1 cellular context compared by ENCODE assay signal in genomic region chr19:12847159-12848139, GRCh38.
TF ChIP-seq lines count a peak whose summit lies in the region.

No MANE protein-coding gene starts in this region.

TF ChIP-seq in HEK293, 187 proteins besides CTCF, POLR2A, EP300 and RAD21 (continued from another document and continues in another):
- no peak for TF ChIP-seq INSM2 (tag by site-specific recombination; IDR thresholded peaks at IDR 0.05)
- no peak for TF ChIP-seq ZNF664 (tag by site-specific recombination; IDR thresholded peaks at IDR 0.05)
- no peak for TF ChIP-seq ZNF544 (tag by site-specific recombination; IDR thresholded peaks at IDR 0.05)
- TF ChIP-seq ZNF629 (tag by site-specific recombination; IDR thresholded peaks at IDR 0.05), result peak; percentile 58; the same call in 1 of the 2 replicates
- TF ChIP-seq HOXC10 (CRISPR knock-in tag; IDR thresholded peaks at IDR 0.05), result no peak
- TF ChIP-seq ZBTB20 (tag by site-specific recombination; IDR thresholded peaks at IDR 0.05), result no peak
- TF ChIP-seq ZNF558 (tag by site-specific recombination; IDR thresholded peaks at IDR 0.05), result no peak
- TF ChIP-seq KLF16 (tag by site-specific recombination; IDR thresholded peaks at IDR 0.05), result no peak
- no peak for TF ChIP-seq SCRT2 (tag by site-specific recombination; IDR thresholded peaks at IDR 0.05)
- no peak for TF ChIP-seq ZNF140 (tag by site-specific recombination; IDR thresholded peaks at IDR 0.05)
- no peak for TF ChIP-seq ZNF747 (tag by site-specific recombination; IDR thresholded peaks at IDR 0.05)
- TF ChIP-seq, protein P1, sequence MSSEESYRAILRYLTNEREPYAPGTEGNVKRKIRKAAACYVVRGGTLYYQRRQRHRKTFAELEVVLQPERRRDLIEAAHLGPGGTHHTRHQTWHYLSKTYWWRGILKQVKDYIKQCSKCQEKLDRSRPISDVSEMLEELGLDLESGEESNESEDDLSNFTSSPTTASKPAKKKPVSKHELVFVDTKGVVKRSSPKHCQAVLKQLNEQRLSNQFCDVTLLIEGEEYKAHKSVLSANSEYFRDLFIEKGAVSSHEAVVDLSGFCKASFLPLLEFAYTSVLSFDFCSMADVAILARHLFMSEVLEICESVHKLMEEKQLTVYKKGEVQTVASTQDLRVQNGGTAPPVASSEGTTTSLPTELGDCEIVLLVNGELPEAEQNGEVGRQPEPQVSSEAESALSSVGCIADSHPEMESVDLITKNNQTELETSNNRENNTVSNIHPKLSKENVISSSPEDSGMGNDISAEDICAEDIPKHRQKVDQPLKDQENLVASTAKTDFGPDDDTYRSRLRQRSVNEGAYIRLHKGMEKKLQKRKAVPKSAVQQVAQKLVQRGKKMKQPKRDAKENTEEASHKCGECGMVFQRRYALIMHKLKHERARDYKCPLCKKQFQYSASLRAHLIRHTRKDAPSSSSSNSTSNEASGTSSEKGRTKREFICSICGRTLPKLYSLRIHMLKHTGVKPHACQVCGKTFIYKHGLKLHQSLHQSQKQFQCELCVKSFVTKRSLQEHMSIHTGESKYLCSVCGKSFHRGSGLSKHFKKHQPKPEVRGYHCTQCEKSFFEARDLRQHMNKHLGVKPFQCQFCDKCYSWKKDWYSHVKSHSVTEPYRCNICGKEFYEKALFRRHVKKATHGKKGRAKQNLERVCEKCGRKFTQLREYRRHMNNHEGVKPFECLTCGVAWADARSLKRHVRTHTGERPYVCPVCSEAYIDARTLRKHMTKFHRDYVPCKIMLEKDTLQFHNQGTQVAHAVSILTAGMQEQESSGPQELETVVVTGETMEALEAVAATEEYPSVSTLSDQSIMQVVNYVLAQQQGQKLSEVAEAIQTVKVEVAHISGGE (tag by site-specific recombination; conservative IDR thresholded peaks at IDR 0.05; ENCODE audit: low read depth), result no peak
- TF ChIP-seq ZNF366 (tag by site-specific recombination; conservative IDR thresholded peaks at IDR 0.05), result no peak
- TF ChIP-seq, protein P2, sequence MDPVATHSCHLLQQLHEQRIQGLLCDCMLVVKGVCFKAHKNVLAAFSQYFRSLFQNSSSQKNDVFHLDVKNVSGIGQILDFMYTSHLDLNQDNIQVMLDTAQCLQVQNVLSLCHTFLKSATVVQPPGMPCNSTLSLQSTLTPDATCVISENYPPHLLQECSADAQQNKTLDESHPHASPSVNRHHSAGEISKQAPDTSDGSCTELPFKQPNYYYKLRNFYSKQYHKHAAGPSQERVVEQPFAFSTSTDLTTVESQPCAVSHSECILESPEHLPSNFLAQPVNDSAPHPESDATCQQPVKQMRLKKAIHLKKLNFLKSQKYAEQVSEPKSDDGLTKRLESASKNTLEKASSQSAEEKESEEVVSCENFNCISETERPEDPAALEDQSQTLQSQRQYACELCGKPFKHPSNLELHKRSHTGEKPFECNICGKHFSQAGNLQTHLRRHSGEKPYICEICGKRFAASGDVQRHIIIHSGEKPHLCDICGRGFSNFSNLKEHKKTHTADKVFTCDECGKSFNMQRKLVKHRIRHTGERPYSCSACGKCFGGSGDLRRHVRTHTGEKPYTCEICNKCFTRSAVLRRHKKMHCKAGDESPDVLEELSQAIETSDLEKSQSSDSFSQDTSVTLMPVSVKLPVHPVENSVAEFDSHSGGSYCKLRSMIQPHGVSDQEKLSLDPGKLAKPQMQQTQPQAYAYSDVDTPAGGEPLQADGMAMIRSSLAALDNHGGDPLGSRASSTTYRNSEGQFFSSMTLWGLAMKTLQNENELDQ (tag by site-specific recombination; IDR thresholded peaks at IDR 0.05; ENCODE audit: low read depth), result no peak
- no peak; the same call in 1 of the 2 replicates for TF ChIP-seq ZSCAN30 (tag by site-specific recombination; IDR thresholded peaks at IDR 0.05)
- no peak for TF ChIP-seq ZNF341 (tag by site-specific recombination; IDR thresholded peaks at IDR 0.05; ENCODE audit: low read depth)
- TF ChIP-seq, protein P3, sequence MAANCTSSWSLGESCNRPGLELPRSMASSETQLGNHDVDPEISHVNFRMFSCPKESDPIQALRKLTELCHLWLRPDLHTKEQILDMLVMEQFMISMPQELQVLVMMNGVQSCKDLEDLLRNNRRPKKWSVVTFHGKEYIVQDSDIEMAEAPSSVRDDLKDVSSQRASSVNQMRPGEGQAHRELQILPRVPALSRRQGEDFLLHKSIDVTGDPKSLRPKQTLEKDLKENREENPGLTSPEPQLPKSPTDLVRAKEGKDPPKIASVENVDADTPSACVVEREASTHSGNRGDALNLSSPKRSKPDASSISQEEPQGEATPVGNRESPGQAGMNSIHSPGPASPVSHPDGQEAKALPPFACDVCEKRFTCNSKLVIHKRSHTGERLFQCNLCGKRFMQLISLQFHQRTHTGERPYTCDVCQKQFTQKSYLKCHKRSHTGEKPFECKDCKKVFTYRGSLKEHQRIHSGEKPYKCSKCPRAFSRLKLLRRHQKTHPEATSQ (tag by site-specific recombination; IDR thresholded peaks at IDR 0.05), result no peak
- TF ChIP-seq YY2 (tag by site-specific recombination; IDR thresholded peaks at IDR 0.05), result no peak
- TF ChIP-seq ZEB2 (tag by site-specific recombination; IDR thresholded peaks at IDR 0.05), result peak; percentile 82
- no peak for TF ChIP-seq ZNF571 (tag by site-specific recombination; IDR thresholded peaks at IDR 0.05)
- TF ChIP-seq ZNF514 (tag by site-specific recombination; IDR thresholded peaks at IDR 0.05), result no peak
- TF ChIP-seq ZNF324 (tag by site-specific recombination; IDR thresholded peaks at IDR 0.05), result peak; percentile 47; the same call in 1 of the 2 replicates
- TF ChIP-seq ZNF701 (tag by site-specific recombination; IDR thresholded peaks at IDR 0.05), result no peak
- TF ChIP-seq ZBTB44 (tag by site-specific recombination; IDR thresholded peaks at IDR 0.05), result no peak
- no peak; the same call in 1 of the 2 replicates for TF ChIP-seq ZNF660 (tag by site-specific recombination; IDR thresholded peaks at IDR 0.05)
- peak; percentile 71 for TF ChIP-seq ZBTB26 (tag by site-specific recombination; optimal IDR thresholded peaks at IDR 0.05)
- TF ChIP-seq GFI1B (tag by site-specific recombination; IDR thresholded peaks at IDR 0.05), result no peak
- TF ChIP-seq BCL11A (tag by site-specific recombination; IDR thresholded peaks at IDR 0.05; ENCODE audit: low read depth), result peak; percentile 51; the same call in 1 of the 2 replicates
- no peak for TF ChIP-seq YY1 (tag by site-specific recombination; IDR thresholded peaks at IDR 0.05)
- TF ChIP-seq, protein P4, sequence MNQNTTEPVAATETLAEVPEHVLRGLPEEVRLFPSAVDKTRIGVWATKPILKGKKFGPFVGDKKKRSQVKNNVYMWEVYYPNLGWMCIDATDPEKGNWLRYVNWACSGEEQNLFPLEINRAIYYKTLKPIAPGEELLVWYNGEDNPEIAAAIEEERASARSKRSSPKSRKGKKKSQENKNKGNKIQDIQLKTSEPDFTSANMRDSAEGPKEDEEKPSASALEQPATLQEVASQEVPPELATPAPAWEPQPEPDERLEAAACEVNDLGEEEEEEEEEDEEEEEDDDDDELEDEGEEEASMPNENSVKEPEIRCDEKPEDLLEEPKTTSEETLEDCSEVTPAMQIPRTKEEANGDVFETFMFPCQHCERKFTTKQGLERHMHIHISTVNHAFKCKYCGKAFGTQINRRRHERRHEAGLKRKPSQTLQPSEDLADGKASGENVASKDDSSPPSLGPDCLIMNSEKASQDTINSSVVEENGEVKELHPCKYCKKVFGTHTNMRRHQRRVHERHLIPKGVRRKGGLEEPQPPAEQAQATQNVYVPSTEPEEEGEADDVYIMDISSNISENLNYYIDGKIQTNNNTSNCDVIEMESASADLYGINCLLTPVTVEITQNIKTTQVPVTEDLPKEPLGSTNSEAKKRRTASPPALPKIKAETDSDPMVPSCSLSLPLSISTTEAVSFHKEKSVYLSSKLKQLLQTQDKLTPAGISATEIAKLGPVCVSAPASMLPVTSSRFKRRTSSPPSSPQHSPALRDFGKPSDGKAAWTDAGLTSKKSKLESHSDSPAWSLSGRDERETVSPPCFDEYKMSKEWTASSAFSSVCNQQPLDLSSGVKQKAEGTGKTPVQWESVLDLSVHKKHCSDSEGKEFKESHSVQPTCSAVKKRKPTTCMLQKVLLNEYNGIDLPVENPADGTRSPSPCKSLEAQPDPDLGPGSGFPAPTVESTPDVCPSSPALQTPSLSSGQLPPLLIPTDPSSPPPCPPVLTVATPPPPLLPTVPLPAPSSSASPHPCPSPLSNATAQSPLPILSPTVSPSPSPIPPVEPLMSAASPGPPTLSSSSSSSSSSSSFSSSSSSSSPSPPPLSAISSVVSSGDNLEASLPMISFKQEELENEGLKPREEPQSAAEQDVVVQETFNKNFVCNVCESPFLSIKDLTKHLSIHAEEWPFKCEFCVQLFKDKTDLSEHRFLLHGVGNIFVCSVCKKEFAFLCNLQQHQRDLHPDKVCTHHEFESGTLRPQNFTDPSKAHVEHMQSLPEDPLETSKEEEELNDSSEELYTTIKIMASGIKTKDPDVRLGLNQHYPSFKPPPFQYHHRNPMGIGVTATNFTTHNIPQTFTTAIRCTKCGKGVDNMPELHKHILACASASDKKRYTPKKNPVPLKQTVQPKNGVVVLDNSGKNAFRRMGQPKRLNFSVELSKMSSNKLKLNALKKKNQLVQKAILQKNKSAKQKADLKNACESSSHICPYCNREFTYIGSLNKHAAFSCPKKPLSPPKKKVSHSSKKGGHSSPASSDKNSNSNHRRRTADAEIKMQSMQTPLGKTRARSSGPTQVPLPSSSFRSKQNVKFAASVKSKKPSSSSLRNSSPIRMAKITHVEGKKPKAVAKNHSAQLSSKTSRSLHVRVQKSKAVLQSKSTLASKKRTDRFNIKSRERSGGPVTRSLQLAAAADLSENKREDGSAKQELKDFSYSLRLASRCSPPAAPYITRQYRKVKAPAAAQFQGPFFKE (tag by site-specific recombination; IDR thresholded peaks at IDR 0.05; ENCODE audit: borderline replicate concordance), result no peak
- no peak; the same call in 1 of the 2 replicates for TF ChIP-seq TRIM28 (IDR thresholded peaks at IDR 0.05; ENCODE audit: borderline replicate concordance, low read length)
- TF ChIP-seq ZBTB7A (tag by site-specific recombination; IDR thresholded peaks at IDR 0.05; ENCODE audit: low read depth), result no peak
- TF ChIP-seq ZNF155 (tag by site-specific recombination; IDR thresholded peaks at IDR 0.05), result no peak
- no peak for TF ChIP-seq ZBTB1 (tag by site-specific recombination; IDR thresholded peaks at IDR 0.05)
- no peak for TF ChIP-seq ZXDB (tag by site-specific recombination; IDR thresholded peaks at IDR 0.05)
- TF ChIP-seq ZFP3 (tag by site-specific recombination; IDR thresholded peaks at IDR 0.05; ENCODE audit: low read depth), result no peak
- TF ChIP-seq ZNF112 (tag by site-specific recombination; IDR thresholded peaks at IDR 0.05), result no peak
- TF ChIP-seq, protein P5, sequence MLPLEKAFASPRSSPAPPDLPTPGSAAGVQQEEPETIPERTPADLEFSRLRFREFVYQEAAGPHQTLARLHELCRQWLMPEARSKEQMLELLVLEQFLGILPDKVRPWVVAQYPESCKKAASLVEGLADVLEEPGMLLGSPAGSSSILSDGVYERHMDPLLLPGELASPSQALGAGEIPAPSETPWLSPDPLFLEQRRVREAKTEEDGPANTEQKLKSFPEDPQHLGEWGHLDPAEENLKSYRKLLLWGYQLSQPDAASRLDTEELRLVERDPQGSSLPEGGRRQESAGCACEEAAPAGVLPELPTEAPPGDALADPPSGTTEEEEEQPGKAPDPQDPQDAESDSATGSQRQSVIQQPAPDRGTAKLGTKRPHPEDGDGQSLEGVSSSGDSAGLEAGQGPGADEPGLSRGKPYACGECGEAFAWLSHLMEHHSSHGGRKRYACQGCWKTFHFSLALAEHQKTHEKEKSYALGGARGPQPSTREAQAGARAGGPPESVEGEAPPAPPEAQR (tag by site-specific recombination; IDR thresholded peaks at IDR 0.05), result no peak
- TF ChIP-seq, protein P6, sequence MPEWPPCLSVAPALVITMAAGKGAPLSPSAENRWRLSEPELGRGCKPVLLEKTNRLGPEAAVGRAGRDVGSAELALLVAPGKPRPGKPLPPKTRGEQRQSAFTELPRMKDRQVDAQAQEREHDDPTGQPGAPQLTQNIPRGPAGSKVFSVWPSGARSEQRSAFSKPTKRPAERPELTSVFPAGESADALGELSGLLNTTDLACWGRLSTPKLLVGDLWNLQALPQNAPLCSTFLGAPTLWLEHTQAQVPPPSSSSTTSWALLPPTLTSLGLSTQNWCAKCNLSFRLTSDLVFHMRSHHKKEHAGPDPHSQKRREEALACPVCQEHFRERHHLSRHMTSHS (tag by site-specific recombination; IDR thresholded peaks at IDR 0.05), result no peak
- TF ChIP-seq KLF9 (tag by site-specific recombination; IDR thresholded peaks at IDR 0.05; ENCODE audit: low read depth), result peak; percentile 42; the same call in 1 of the 2 replicates
- no peak for TF ChIP-seq ZNF221 (tag by site-specific recombination; IDR thresholded peaks at IDR 0.05; ENCODE audit: borderline replicate concordance)
